ENCODE assay signal across 1 cellular context in genomic region chr19:892243-892996, GRCh38.
TF ChIP-seq lines count a peak whose summit lies in the region.

No MANE protein-coding gene starts in this region.

TF ChIP-seq in HEK293, 187 proteins besides CTCF, POLR2A, EP300 and RAD21 (continued from another document):
- no peak for TF ChIP-seq KLF10 (tag by site-specific recombination; IDR thresholded peaks at IDR 0.05)
- TF ChIP-seq ZNF558 (tag by site-specific recombination; IDR thresholded peaks at IDR 0.05): no peak
- TF ChIP-seq ZNF621 (tag by site-specific recombination; IDR thresholded peaks at IDR 0.05): no peak
- no peak for TF ChIP-seq ZEB2 (tag by site-specific recombination; IDR thresholded peaks at IDR 0.05)
- TF ChIP-seq ZNF426 (tag by site-specific recombination; IDR thresholded peaks at IDR 0.05): no peak
- TF ChIP-seq, protein P1, sequence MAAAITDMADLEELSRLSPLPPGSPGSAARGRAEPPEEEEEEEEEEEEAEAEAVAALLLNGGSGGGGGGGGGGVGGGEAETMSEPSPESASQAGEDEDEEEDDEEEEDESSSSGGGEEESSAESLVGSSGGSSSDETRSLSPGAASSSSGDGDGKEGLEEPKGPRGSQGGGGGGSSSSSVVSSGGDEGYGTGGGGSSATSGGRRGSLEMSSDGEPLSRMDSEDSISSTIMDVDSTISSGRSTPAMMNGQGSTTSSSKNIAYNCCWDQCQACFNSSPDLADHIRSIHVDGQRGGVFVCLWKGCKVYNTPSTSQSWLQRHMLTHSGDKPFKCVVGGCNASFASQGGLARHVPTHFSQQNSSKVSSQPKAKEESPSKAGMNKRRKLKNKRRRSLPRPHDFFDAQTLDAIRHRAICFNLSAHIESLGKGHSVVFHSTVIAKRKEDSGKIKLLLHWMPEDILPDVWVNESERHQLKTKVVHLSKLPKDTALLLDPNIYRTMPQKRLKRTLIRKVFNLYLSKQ (tag by site-specific recombination; IDR thresholded peaks at IDR 0.05; ENCODE audit: borderline replicate concordance): no peak
- TF ChIP-seq SP7 (tag by site-specific recombination; IDR thresholded peaks at IDR 0.05): no peak
- TF ChIP-seq ZBTB7A (tag by site-specific recombination; IDR thresholded peaks at IDR 0.05; ENCODE audit: low read depth): 0 out of 2 replicates have a peak, but pooled peaks have one; percentile 14
- TF ChIP-seq ZNF791 (tag by site-specific recombination; IDR thresholded peaks at IDR 0.05): no peak
- no peak for TF ChIP-seq YY2 (tag by site-specific recombination; IDR thresholded peaks at IDR 0.05)
- peak; percentile 64 for TF ChIP-seq GLIS2 (tag by site-specific recombination; IDR thresholded peaks at IDR 0.05)
- TF ChIP-seq ZNF335 (tag by site-specific recombination; conservative IDR thresholded peaks at IDR 0.05): peak; percentile 60
- TF ChIP-seq ZSCAN4 (tag by site-specific recombination; IDR thresholded peaks at IDR 0.05): no peak
- no peak for TF ChIP-seq ZNF362 (tag by site-specific recombination; IDR thresholded peaks at IDR 0.05)
- 0 out of 2 replicates have a peak, but pooled peaks have one; percentile 28 for TF ChIP-seq ZBTB8A (tag by site-specific recombination; IDR thresholded peaks at IDR 0.05)
- TF ChIP-seq HOXD13 (CRISPR knock-in tag; IDR thresholded peaks at IDR 0.05; ENCODE audit: borderline replicate concordance): no peak
- TF ChIP-seq, protein P2, sequence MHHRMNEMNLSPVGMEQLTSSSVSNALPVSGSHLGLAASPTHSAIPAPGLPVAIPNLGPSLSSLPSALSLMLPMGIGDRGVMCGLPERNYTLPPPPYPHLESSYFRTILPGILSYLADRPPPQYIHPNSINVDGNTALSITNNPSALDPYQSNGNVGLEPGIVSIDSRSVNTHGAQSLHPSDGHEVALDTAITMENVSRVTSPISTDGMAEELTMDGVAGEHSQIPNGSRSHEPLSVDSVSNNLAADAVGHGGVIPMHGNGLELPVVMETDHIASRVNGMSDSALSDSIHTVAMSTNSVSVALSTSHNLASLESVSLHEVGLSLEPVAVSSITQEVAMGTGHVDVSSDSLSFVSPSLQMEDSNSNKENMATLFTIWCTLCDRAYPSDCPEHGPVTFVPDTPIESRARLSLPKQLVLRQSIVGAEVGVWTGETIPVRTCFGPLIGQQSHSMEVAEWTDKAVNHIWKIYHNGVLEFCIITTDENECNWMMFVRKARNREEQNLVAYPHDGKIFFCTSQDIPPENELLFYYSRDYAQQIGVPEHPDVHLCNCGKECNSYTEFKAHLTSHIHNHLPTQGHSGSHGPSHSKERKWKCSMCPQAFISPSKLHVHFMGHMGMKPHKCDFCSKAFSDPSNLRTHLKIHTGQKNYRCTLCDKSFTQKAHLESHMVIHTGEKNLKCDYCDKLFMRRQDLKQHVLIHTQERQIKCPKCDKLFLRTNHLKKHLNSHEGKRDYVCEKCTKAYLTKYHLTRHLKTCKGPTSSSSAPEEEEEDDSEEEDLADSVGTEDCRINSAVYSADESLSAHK (tag by site-specific recombination; IDR thresholded peaks at IDR 0.05): no peak
- TF ChIP-seq ZNF768 (tag by site-specific recombination; IDR thresholded peaks at IDR 0.05): no peak
- no peak for TF ChIP-seq ZNF785 (tag by site-specific recombination; IDR thresholded peaks at IDR 0.05)
- no peak for TF ChIP-seq ZNF830 (tag by site-specific recombination; IDR thresholded peaks at IDR 0.05; ENCODE audit: low read depth)
